ENCODE assay signal across 23 cellular contexts in the genomic region with DNA sequence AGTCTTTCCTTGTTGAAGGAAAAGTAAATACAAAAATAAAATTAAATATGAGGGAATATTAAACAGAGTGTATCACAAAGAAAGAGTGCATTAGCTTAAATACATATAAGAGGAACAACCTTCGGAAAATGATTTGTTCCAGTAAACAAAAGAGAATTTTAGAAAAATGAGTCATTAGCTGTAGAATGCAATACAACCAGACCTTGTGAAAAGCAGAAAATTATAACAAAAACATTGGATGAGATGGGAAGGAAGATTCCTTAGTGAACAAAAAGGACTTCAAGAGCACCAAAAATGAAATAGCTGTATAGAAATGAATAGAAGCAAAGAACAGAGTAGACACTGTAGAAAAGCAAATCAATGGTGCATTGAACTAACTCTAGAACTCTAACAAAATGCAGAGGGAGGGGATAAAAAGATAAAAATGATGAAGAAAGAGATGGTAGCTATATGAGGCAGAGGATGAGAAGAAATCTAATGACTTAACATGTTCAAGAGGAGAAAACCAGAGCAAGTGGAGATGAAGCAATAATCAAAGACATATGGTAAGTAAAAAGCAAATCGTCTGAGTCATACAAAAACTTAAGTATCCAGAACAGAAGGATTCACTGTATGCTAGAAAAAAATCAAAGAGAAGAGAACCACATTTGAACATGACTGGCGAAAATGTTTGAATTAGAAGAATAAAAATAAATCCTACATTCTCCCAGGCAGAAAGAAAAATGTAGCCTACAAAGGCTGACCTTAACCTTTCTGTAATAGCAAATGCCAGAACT.
A peak's percentile ranks its signal among the peaks of the same experiment; 100 is the strongest.
DNase-seq lines count a peak whose midpoint lies in the region; ATAC-seq, FAIRE-seq and TF ChIP-seq lines count a peak whose summit lies in the region.
"Had no signal": no experiment of that assay in that cellular context is flagged by ENCODE, and none has a peak within 500 bp of the region (broad histone marks: within the 10 kb centered on the region; RNA-seq: fewer than 3 reads in every experiment).

No MANE protein-coding gene starts in this region.

- H2BK15ac ChIP-seq in mesenchymal stem cell (ENCODE audit: low read depth, poor library complexity, severe bottlenecking), result no peak overlapping the region

- no peak overlapping the region for H4K8ac ChIP-seq in mesenchymal stem cell (ENCODE audit: low read length)

- H2AK5ac ChIP-seq in mesenchymal stem cell (ENCODE audit: low read length, severe bottlenecking), result no peak overlapping the region

- H3K4me2 ChIP-seq in mesenchymal stem cell (ENCODE audit: low read length, poor library complexity, severe bottlenecking), result no peak overlapping the region
- H3K4me2 ChIP-seq: BLaER1 had no signal

- no peaks in the 10 kb centered on the region for H3K4me1 ChIP-seq in mesenchymal stem cell (ENCODE audit: control insufficient read depth, insufficient read depth, low read depth, low read length)
- H3K4me1 ChIP-seq: BLaER1 had no signal

- no peak overlapping the region for H3K4me3 ChIP-seq in AG09309 (ENCODE audit: control insufficient read depth, low read depth, low read length)
- H3K4me3 ChIP-seq in bronchial epithelial cell (ENCODE audit: low read depth, low read length), result no peak overlapping the region
- H3K4me3 ChIP-seq in mesenchymal stem cell (ENCODE audit: insufficient read depth in 1 of 2, low read depth in 1 of 2, low read length in 2 of 2), result no peak overlapping the region
- H3K4me3 ChIP-seq: BLaER1 had no signal

- no peak overlapping the region for H3K27ac ChIP-seq in mesenchymal stem cell (ENCODE audit: low read length, poor library complexity, severe bottlenecking)
- H3K27ac ChIP-seq: BLaER1 had no signal

- H3K9me3 ChIP-seq in mesenchymal stem cell (ENCODE audit: control insufficient read depth, low read length), result peaks cover 3% of the 10 kb centered on the region

- DNase-seq in AG09309 (ENCODE audit: low read depth) (peak; percentile 74), HS-5 (ENCODE audit: low read depth) (peak; percentile 45), bronchial epithelial cell (ENCODE audit: low read depth) (peak; percentile 9), mesenchymal stem cell (peak; percentile 77), NCI-H1092 (lab: John Stamatoyannopoulos, UW) (no peak), DMS153 (lab: John Stamatoyannopoulos, UW) (no peak)
- no peak for DNase-seq in activated CD8-positive, alpha-beta T cell treated with anti-CD3 and anti-CD28 coated beads, Interleukin-2, amount 10 ng/mL, durations not matched to agents 7 days and 5 days
- DNase-seq: activated CD4-positive, alpha-beta memory T cell treated with anti-CD3 and anti-CD28 coated beads for 36 hours; activated naive CD8-positive, alpha-beta T cell treated with anti-CD3 and anti-CD28 coated beads, Interleukin-2, amount 10 ng/mL, durations not matched to agents 7 days and 5 days; activated T-cell treated with anti-CD3 and anti-CD28 coated beads, Interleukin-2, amount 50 U/mL, for 4 hours; cerebellar nuclear complex; DMS 273 treated with DMSO at 0.1 percent for 48 hours; head of caudate nucleus; islet precursor cell; MV-4-11; natural killer cell; NCI-H2081 treated with DMSO at 0.1 percent for 48 hours; NCI-H748 treated with DMSO at 0.1 percent for 48 hours; stimulated activated naive CD8-positive, alpha-beta T cell treated with anti-CD3 and anti-CD28 coated beads, Interleukin-15, amount 100 ng/mL, for 72 hours had no signal

- no peak overlapping the region for H4K91ac ChIP-seq in mesenchymal stem cell (ENCODE audit: low read length)

- no peak overlapping the region for H3K4ac ChIP-seq in mesenchymal stem cell (ENCODE audit: low read depth in 1 of 2, low read length in 2 of 2)

- H3K27me3 ChIP-seq in bronchial epithelial cell (ENCODE audit: control insufficient read depth, insufficient read depth, low read length) (no peaks in the 10 kb centered on the region), mesenchymal stem cell (ENCODE audit: control insufficient read depth in 1 of 2, insufficient read depth in 1 of 2, low read length in 2 of 2) (no peaks in the 10 kb centered on the region)
- H3K27me3 ChIP-seq: BLaER1 had no signal

- FAIRE-seq in bronchial epithelial cell (lab: Jason Lieb, UNC), result no peak

- no peak overlapping the region for H2BK5ac ChIP-seq in mesenchymal stem cell (ENCODE audit: low read depth, low read length, poor library complexity, severe bottlenecking)

- H3K36me3 ChIP-seq in bronchial epithelial cell (ENCODE audit: control insufficient read depth, insufficient read depth, low read length) (no peaks in the 10 kb centered on the region), mesenchymal stem cell (ENCODE audit: control insufficient read depth in 1 of 2, insufficient read depth in 2 of 2, low read depth in 1 of 2, low read length in 2 of 2) (no peaks in the 10 kb centered on the region)
- H3K36me3 ChIP-seq: BLaER1 had no signal

- H3K27me3 Mint-ChIP-seq in activated CD8-positive, alpha-beta T cell treated with anti-CD3 and anti-CD28 coated beads, Interleukin-2, amount 10 ng/mL, durations not matched to agents 7 days and 5 days (ENCODE audit: low read depth), result peaks cover 13% of the 10 kb centered on the region
- H3K27me3 Mint-ChIP-seq: stimulated activated naive CD8-positive, alpha-beta T cell treated with anti-CD3 and anti-CD28 coated beads, Interleukin-15, amount 100 ng/mL, for 72 hours had no signal

- no peak overlapping the region for H3K4me3 Mint-ChIP-seq in activated CD8-positive, alpha-beta T cell treated with anti-CD3 and anti-CD28 coated beads, Interleukin-2, amount 10 ng/mL, durations not matched to agents 7 days and 5 days
- H3K4me3 Mint-ChIP-seq: activated CD4-positive, alpha-beta memory T cell treated with anti-CD3 and anti-CD28 coated beads for 36 hours; activated naive CD8-positive, alpha-beta T cell treated with anti-CD3 and anti-CD28 coated beads, Interleukin-2, amount 10 ng/mL, durations not matched to agents 7 days and 5 days; activated T-cell treated with anti-CD3 and anti-CD28 coated beads, Interleukin-2, amount 50 U/mL, for 4 hours; IgD-negative memory B cell; natural killer cell; stimulated activated naive CD8-positive, alpha-beta T cell treated with anti-CD3 and anti-CD28 coated beads, Interleukin-15, amount 100 ng/mL, for 72 hours had no signal

- no peaks in the 10 kb centered on the region for H3K79me1 ChIP-seq in mesenchymal stem cell (replicated peaks; ENCODE audit: low read length, poor library complexity, severe bottlenecking)

- no peak overlapping the region for H2AFZ ChIP-seq in mesenchymal stem cell (ENCODE audit: low read depth, low read length)

- no peak for ATAC-seq in GM21737 (IDR thresholded peaks at IDR 0.05; ENCODE audit: unreplicated experiment)
- no peak for ATAC-seq in activated CD8-positive, alpha-beta T cell treated with anti-CD3 and anti-CD28 coated beads, Interleukin-2, amount 10 ng/mL, durations not matched to agents 7 days and 5 days
- ATAC-seq: activated T-cell treated with anti-CD3 and anti-CD28 coated beads, Interleukin-2, amount 50 U/mL, for 4 hours; natural killer cell; Panc1; stimulated activated naive CD8-positive, alpha-beta T cell treated with anti-CD3 and anti-CD28 coated beads, Interleukin-15, amount 100 ng/mL, for 72 hours had no signal

- POLR2A ChIA-PET in activated CD8-positive, alpha-beta T cell treated with anti-CD3 and anti-CD28 coated beads, Interleukin-2, amount 10 ng/mL, durations not matched to agents 7 days and 5 days (lab: Charles Lee), result no interaction called here

- no peak overlapping the region for H3K27ac Mint-ChIP-seq in activated CD8-positive, alpha-beta T cell treated with anti-CD3 and anti-CD28 coated beads, Interleukin-2, amount 10 ng/mL, durations not matched to agents 7 days and 5 days
- H3K27ac Mint-ChIP-seq: activated CD4-positive, alpha-beta memory T cell treated with anti-CD3 and anti-CD28 coated beads for 36 hours; activated naive CD8-positive, alpha-beta T cell treated with anti-CD3 and anti-CD28 coated beads, Interleukin-2, amount 10 ng/mL, durations not matched to agents 7 days and 5 days; IgD-negative memory B cell; natural killer cell; stimulated activated naive CD8-positive, alpha-beta T cell treated with anti-CD3 and anti-CD28 coated beads, Interleukin-15, amount 100 ng/mL, for 72 hours had no signal

- no peaks in the 10 kb centered on the region for H3K9me3 Mint-ChIP-seq in activated CD8-positive, alpha-beta T cell treated with anti-CD3 and anti-CD28 coated beads, Interleukin-2, amount 10 ng/mL, durations not matched to agents 7 days and 5 days (ENCODE audit: insufficient read depth)

- no peak overlapping the region for H2BK12ac ChIP-seq in mesenchymal stem cell (ENCODE audit: low read length in 2 of 2)

- TF ChIP-seq CTCF in AG09309 (IDR thresholded peaks at IDR 0.05; ENCODE audit: control insufficient read depth, insufficient read depth, low read depth, low read length, missing control alignments) (no peak), bronchial epithelial cell (IDR thresholded peaks at IDR 0.05; ENCODE audit: insufficient read depth, low read length, severe bottlenecking) (no peak)

- no peak overlapping the region for H2BK120ac ChIP-seq in mesenchymal stem cell (ENCODE audit: low read depth, low read length)

- no peak overlapping the region for H3K18ac ChIP-seq in mesenchymal stem cell (ENCODE audit: low read depth in 1 of 2, low read length in 2 of 2)

- CTCF ChIA-PET in activated CD8-positive, alpha-beta T cell treated with anti-CD3 and anti-CD28 coated beads, Interleukin-2, amount 10 ng/mL, durations not matched to agents 7 days and 5 days (lab: Charles Lee), result interaction anchor here (0.8 kb wide), 1 partner anchor 122 kb away, joined by 3 read pairs; no protein-coding TSS in a partner anchor

- no peak overlapping the region for H3K14ac ChIP-seq in mesenchymal stem cell (ENCODE audit: low read length in 2 of 2)

- no peak overlapping the region for H3K9ac ChIP-seq in mesenchymal stem cell (ENCODE audit: low read length)
- H3K9ac ChIP-seq: BLaER1 had no signal

- WGBS in mesenchymal stem cell, result no CpG with 5 or more reads among the region's 3 CpGs

- H3K36me3 Mint-ChIP-seq in activated CD8-positive, alpha-beta T cell treated with anti-CD3 and anti-CD28 coated beads, Interleukin-2, amount 10 ng/mL, durations not matched to agents 7 days and 5 days (ENCODE audit: low read depth), result no peaks in the 10 kb centered on the region
- H3K36me3 Mint-ChIP-seq: activated CD4-positive, alpha-beta memory T cell treated with anti-CD3 and anti-CD28 coated beads for 36 hours; activated naive CD8-positive, alpha-beta T cell treated with anti-CD3 and anti-CD28 coated beads, Interleukin-2, amount 10 ng/mL, durations not matched to agents 7 days and 5 days; natural killer cell had no signal

- H3K23ac ChIP-seq in mesenchymal stem cell (ENCODE audit: low read length in 2 of 2), result no peak overlapping the region

- H3K4me1 Mint-ChIP-seq in activated CD8-positive, alpha-beta T cell treated with anti-CD3 and anti-CD28 coated beads, Interleukin-2, amount 10 ng/mL, durations not matched to agents 7 days and 5 days (ENCODE audit: low read depth), result no peaks in the 10 kb centered on the region
- H3K4me1 Mint-ChIP-seq: activated naive CD8-positive, alpha-beta T cell treated with anti-CD3 and anti-CD28 coated beads, Interleukin-2, amount 10 ng/mL, durations not matched to agents 7 days and 5 days; IgD-negative memory B cell; natural killer cell; stimulated activated naive CD8-positive, alpha-beta T cell treated with anti-CD3 and anti-CD28 coated beads, Interleukin-15, amount 100 ng/mL, for 72 hours had no signal

Comparison
In these comparisons a context has a peak if more than half of its experiments do, and no peak if none do; other contexts are left out.
1. DNase-seq: peak in AG09309 (single experiment), HS-5 (single experiment), bronchial epithelial cell (single experiment) and mesenchymal stem cell (single experiment); none in NCI-H1092 (single experiment), activated CD8-positive, alpha-beta T cell treated with anti-CD3 and anti-CD28 coated beads, Interleukin-2, amount 10 ng/mL, durations not matched to agents 7 days and 5 days (single experiment) and DMS153 (single experiment).